Comparison of ENCODE assay signal across 17 cellular contexts in genomic region chr11:27390959-27391326, GRCh38. TPM values are rescaled to one million over a fixed set of nuclear protein-coding genes. Genes with fewer than 3 reads are reported as not detected.
DNase-seq lines count a peak whose midpoint lies in the region; ATAC-seq, FAIRE-seq and TF ChIP-seq lines count a peak whose summit lies in the region.
"Had no signal": no experiment of that assay in that cellular context is flagged by ENCODE, and none has a peak within 500 bp of the region (broad histone marks: within the 10 kb centered on the region; RNA-seq: fewer than 3 reads in every experiment).

No MANE protein-coding gene starts in this region.

- H2AFZ ChIP-seq in keratinocyte (ENCODE audit: control insufficient read depth, low read length) = no peak overlapping the region

- no peaks in the 10 kb centered on the region for H3K9me3 Mint-ChIP-seq in naive thymus-derived CD4-positive, alpha-beta T cell
- H3K9me3 Mint-ChIP-seq: activated T-cell treated with anti-CD3 and anti-CD28 coated beads, Interleukin-2, amount 50 U/mL, for 24 hours; naive B cell; stimulated activated naive CD8-positive, alpha-beta T cell treated with anti-CD3 and anti-CD28 coated beads, Interleukin-15, amount 100 ng/mL, for 72 hours; T-helper 1 cell treated with Interleukin-12 subunit alpha and Interleukin-12 subunit beta and Interleukin-4 antibody, amounts not matched to agents 30 μg/mL and 1 μg/mL, for 36 hours had no signal

- no peak for ATAC-seq in Right ventricle myocardium superior (ENCODE audit: poor library complexity)
- ATAC-seq in naive thymus-derived CD4-positive, alpha-beta T cell = no peak
- ATAC-seq: stimulated activated naive CD8-positive, alpha-beta T cell treated with anti-CD3 and anti-CD28 coated beads, Interleukin-15, amount 100 ng/mL, for 72 hours had no signal

- H3K36me3 ChIP-seq in cardiac muscle cell (no peaks in the 10 kb centered on the region), keratinocyte (ENCODE audit: control insufficient read depth in 2 of 2, extremely low read depth in 1 of 2, insufficient read depth in 2 of 2, low read length in 2 of 2) (peaks cover 0 to 4% of the 10 kb centered on the region in 2 experiments), MG63 (no peaks in the 10 kb centered on the region)
- H3K36me3 ChIP-seq in naive thymus-derived CD4-positive, alpha-beta T cell (ENCODE audit: control insufficient read depth in 2 of 3, insufficient read depth in 3 of 3, low read length in 3 of 3) = no peaks in the 10 kb centered on the region

- peak overlapping the region; percentile 94 for H3K27ac ChIP-seq in cardiac muscle cell
- H3K27ac ChIP-seq in keratinocyte (ENCODE audit: control insufficient read depth, insufficient read depth, low read length) = no peak overlapping the region
- H3K27ac ChIP-seq in naive thymus-derived CD4-positive, alpha-beta T cell (ENCODE audit: low read depth, low read length) = no peak overlapping the region
- H3K27ac ChIP-seq: 22Rv1 had no signal

- H3K4me1 ChIP-seq in cardiac muscle cell (ENCODE audit: low read depth) (peaks cover 95% of the 10 kb centered on the region), keratinocyte (ENCODE audit: control insufficient read depth, extremely low read depth, insufficient read depth, low read length) (peaks cover 49% of the 10 kb centered on the region)
- H3K4me1 ChIP-seq in naive thymus-derived CD4-positive, alpha-beta T cell (ENCODE audit: control insufficient read depth in 2 of 2, insufficient read depth in 2 of 2, low read length in 2 of 2) = no peaks in the 10 kb centered on the region

- dilution Hi-C loops in keratinocyte (cut with MboI; ENCODE audit: extremely low pct_ligation_motif_present, low sequenced_read_pairs) = no loop called here

- H3K79me2 ChIP-seq in keratinocyte (ENCODE audit: control insufficient read depth, insufficient read depth, low read length) = peaks cover 20% of the 10 kb centered on the region

- H3K9me1 ChIP-seq in keratinocyte (ENCODE audit: control insufficient read depth, extremely low read depth, insufficient read depth, low read length) = no peaks in the 10 kb centered on the region

- peaks cover 0 to 4% (median 0%) of the 10 kb centered on the region in 5 donors for H3K27me3 Mint-ChIP-seq in naive thymus-derived CD4-positive, alpha-beta T cell
- H3K27me3 Mint-ChIP-seq: activated T-cell treated with anti-CD3 and anti-CD28 coated beads, Interleukin-2, amount 50 U/mL, for 24 hours; naive B cell had no signal

- H3K36me3 Mint-ChIP-seq in naive thymus-derived CD4-positive, alpha-beta T cell = no peaks in the 10 kb centered on the region
- H3K36me3 Mint-ChIP-seq: naive B cell had no signal

- H3K27ac Mint-ChIP-seq in naive thymus-derived CD4-positive, alpha-beta T cell = no peak overlapping the region
- H3K27ac Mint-ChIP-seq: activated T-cell treated with anti-CD3 and anti-CD28 coated beads, Interleukin-2, amount 50 U/mL, for 24 hours; naive B cell; stimulated activated naive CD8-positive, alpha-beta T cell treated with anti-CD3 and anti-CD28 coated beads, Interleukin-15, amount 100 ng/mL, for 72 hours; T-helper 1 cell treated with Interleukin-12 subunit alpha and Interleukin-12 subunit beta and Interleukin-4 antibody, amounts not matched to agents 30 μg/mL and 1 μg/mL, for 36 hours had no signal

- intact Hi-C loops in Right ventricle myocardium superior (cut with DNase I) = loop anchor here (10.0 kb wide), 1 partner anchor 74 kb away; no protein-coding TSS in a partner anchor
- intact Hi-C loops in naive thymus-derived CD4-positive, alpha-beta T cell (cut with micrococcal nuclease) = no loop called here

- H4K20me1 ChIP-seq in keratinocyte (ENCODE audit: control insufficient read depth, extremely low read depth, insufficient read depth, low read length) = no peaks in the 10 kb centered on the region

- H3K4me2 ChIP-seq in keratinocyte (ENCODE audit: control insufficient read depth, extremely low read depth, insufficient read depth, low read depth, low read length) = peak overlapping the region; percentile 42

- no peak overlapping the region for H3K9ac ChIP-seq in keratinocyte (ENCODE audit: control insufficient read depth, extremely low read depth, insufficient read depth, low read length)

- DNase-seq in cardiac muscle cell (ENCODE audit: low read depth in 1 of 2, low spot score in 1 of 2) (peak in 1 of 2 donors; percentile 72), Right ventricle myocardium superior (no peak), amniotic stem cell (lab: John Stamatoyannopoulos, UW) (peak; percentile 41), keratinocyte (ENCODE audit: low read depth, low spot score) (no peak), COLO829 (ENCODE audit: low spot score) (no peak), MG63 (no peak), frontal cortex (ENCODE audit: low spot score in 2 of 2) (no peak)
- DNase-seq in naive thymus-derived CD4-positive, alpha-beta T cell = no peak
- DNase-seq: activated CD4-positive, alpha-beta T cell treated with anti-CD3 and anti-CD28 coated beads for 4 hours; activated T-cell treated with anti-CD3 and anti-CD28 coated beads, Interleukin-2, amount 50 U/mL, for 24 hours; effector memory CD4-positive, alpha-beta T cell; naive B cell; NCI-H1048; NCI-H446 treated with DMSO at 0.1 percent for 48 hours; stimulated activated naive CD8-positive, alpha-beta T cell treated with anti-CD3 and anti-CD28 coated beads, Interleukin-15, amount 100 ng/mL, for 72 hours had no signal

- no peaks in the 10 kb centered on the region for H3K9me3 ChIP-seq in cardiac muscle cell (ENCODE audit: low read depth)
- no peaks in the 10 kb centered on the region for H3K9me3 ChIP-seq in keratinocyte (ENCODE audit: control insufficient read depth, low read depth, low read length)
- no peaks in the 10 kb centered on the region for H3K9me3 ChIP-seq in naive thymus-derived CD4-positive, alpha-beta T cell (ENCODE audit: control insufficient read depth in 2 of 3, low read length in 3 of 3)
- H3K9me3 ChIP-seq in MG63 = no peaks in the 10 kb centered on the region

- CTCF ChIA-PET in naive thymus-derived CD4-positive, alpha-beta T cell (lab: Charles Lee) = no interaction called here

- FAIRE-seq in keratinocyte (lab: Jason Lieb, UNC) = no peak
- FAIRE-seq in frontal cortex (lab: Jason Lieb, UNC) = no peak

- no peak overlapping the region for H3K4me3 Mint-ChIP-seq in naive thymus-derived CD4-positive, alpha-beta T cell
- H3K4me3 Mint-ChIP-seq: activated T-cell treated with anti-CD3 and anti-CD28 coated beads, Interleukin-2, amount 50 U/mL, for 24 hours; naive B cell; stimulated activated naive CD8-positive, alpha-beta T cell treated with anti-CD3 and anti-CD28 coated beads, Interleukin-15, amount 100 ng/mL, for 72 hours; T-helper 1 cell treated with Interleukin-12 subunit alpha and Interleukin-12 subunit beta and Interleukin-4 antibody, amounts not matched to agents 30 μg/mL and 1 μg/mL, for 36 hours had no signal

- TF ChIP-seq CTCF in cardiac muscle cell (IDR thresholded peaks at IDR 0.05; ENCODE audit: low read depth, low read length) = no peak
- no peak for TF ChIP-seq CTCF in keratinocyte (optimal IDR thresholded peaks at IDR 0.05 in 1 of 3, IDR thresholded peaks at IDR 0.05 in 1 of 3, conservative IDR thresholded peaks at IDR 0.05 in 1 of 3; ENCODE audit: extremely low read depth in 1 of 3, insufficient read depth in 2 of 3, low read length in 3 of 3)

- H3K4me3 ChIP-seq in cardiac muscle cell (no peak overlapping the region), keratinocyte (ENCODE audit: control insufficient read depth in 2 of 3, extremely low read depth in 1 of 3, insufficient read depth in 2 of 3, low read depth in 1 of 3, low read length in 3 of 3) (no peak overlapping the region), MG63 (no peak overlapping the region)
- H3K4me3 ChIP-seq in naive thymus-derived CD4-positive, alpha-beta T cell (ENCODE audit: low read length) = no peak overlapping the region

- H3K27me3 ChIP-seq in cardiac muscle cell (no peaks in the 10 kb centered on the region), keratinocyte (ENCODE audit: control insufficient read depth, extremely low read depth, insufficient read depth, low read length) (no peaks in the 10 kb centered on the region), MG63 (no peaks in the 10 kb centered on the region)
- no peaks in the 10 kb centered on the region for H3K27me3 ChIP-seq in naive thymus-derived CD4-positive, alpha-beta T cell (ENCODE audit: control insufficient read depth in 2 of 2, insufficient read depth in 2 of 2, low read length in 2 of 2)

- H3K4me1 Mint-ChIP-seq in naive thymus-derived CD4-positive, alpha-beta T cell = peaks cover 0 to 3% (median 0%) of the 10 kb centered on the region in 7 donors
- H3K4me1 Mint-ChIP-seq: naive B cell had no signal

- POLR2A ChIA-PET in naive thymus-derived CD4-positive, alpha-beta T cell (lab: Charles Lee) = no interaction called here

RNA-seq across cellular contexts. Expression of gene CCDC34, which starts 27.9 kb away (rescaled TPM):
- 9.1 and 21.1 TPM in 2 replicates for total RNA-seq in cardiac muscle cell
- 12.8 and 19.0 TPM in 2 replicates for polyA plus RNA-seq in cardiac muscle cell
- total RNA-seq in Right ventricle myocardium superior = 3.6 TPM
- polyA plus RNA-seq in keratinocyte = 1.6 to 4.2 TPM (median 3.1 TPM) in 3 replicates
- polyA plus RNA-seq in keratinocyte (2011; ENCODE audit: low read depth) = 3.5 TPM
- 1.8 and 2.1 TPM in 2 replicates for polyA plus RNA-seq in keratinocyte (2011; cell fraction: cytosol; rRNA removed)
- 1.8 and 2.0 TPM in 2 replicates for polyA plus RNA-seq in keratinocyte (2011; cell fraction: nucleus; rRNA removed)
- polyA plus RNA-seq in keratinocyte (2012; ENCODE audit: low replicate concordance) = 2.7 and 5.8 TPM in 2 replicates
- 0.59 to 2.1 TPM (median 0.66 TPM) in 3 replicates for polyA minus RNA-seq in keratinocyte
- polyA minus RNA-seq in keratinocyte (2011; cell fraction: cytosol; rRNA and poly(A)+ RNA removed) = 1.2 TPM
- polyA minus RNA-seq in keratinocyte (2011; cell fraction: nucleus; rRNA and poly(A)+ RNA removed) = 3.0 and 7.3 TPM in 2 replicates
- total RNA-seq in naive thymus-derived CD4-positive, alpha-beta T cell = 10 to 100 TPM in 1 of 5 experiments, 1 to 10 TPM in 4; 1.3 to 10.0 (median 3.6) TPM
- 1 to 10 TPM; 2.0 to 2.3 TPM for polyA plus RNA-seq in naive thymus-derived CD4-positive, alpha-beta T cell
- 10.3 and 11.6 TPM in 2 replicates for total RNA-seq in MG63 (2014; rRNA removed; shearing (Covaris generic); ENCODE audit: low replicate concordance)
- total RNA-seq in frontal cortex = 13.0 TPM
